25 cellular contexts compared by ENCODE assay signal in the genomic region with DNA sequence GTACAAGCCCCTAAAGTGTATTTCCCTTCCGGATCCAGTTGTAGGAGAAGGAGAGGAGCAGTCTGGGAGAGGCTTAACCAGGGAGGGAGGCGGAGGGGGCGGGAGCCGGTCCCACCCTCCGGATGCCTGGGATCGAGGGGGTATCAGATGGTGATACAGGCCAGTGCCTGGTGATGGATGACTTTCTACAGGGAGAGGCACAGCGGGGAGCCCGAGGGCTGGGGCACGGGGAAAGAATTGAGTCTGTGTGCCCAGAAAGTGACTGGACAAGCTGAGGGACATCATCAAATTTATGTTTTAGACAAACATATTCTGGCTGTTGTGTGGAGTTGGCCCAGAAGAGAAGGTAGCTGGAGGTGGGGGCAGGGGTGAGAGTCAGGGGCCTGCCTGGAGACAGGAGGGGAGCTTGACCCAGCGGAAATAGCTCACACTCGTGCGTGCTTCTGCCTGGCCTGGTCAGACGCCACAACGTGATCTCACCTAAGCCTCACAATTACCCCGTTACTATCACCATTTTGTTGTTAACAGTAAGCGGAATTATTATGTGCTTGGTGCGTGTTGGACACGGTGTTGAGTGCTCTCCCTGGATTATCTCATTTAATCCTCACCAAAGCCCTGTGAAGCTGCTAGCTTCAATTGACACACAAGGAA. TPM values are rescaled to one million over a fixed set of nuclear protein-coding genes. Genes with fewer than 3 reads are reported as not detected.
DNase-seq lines count a peak whose midpoint lies in the region; ATAC-seq, FAIRE-seq and TF ChIP-seq lines count a peak whose summit lies in the region.
"Had no signal": no experiment of that assay in that cellular context is flagged by ENCODE, and none has a peak within 500 bp of the region (broad histone marks: within the 10 kb centered on the region; RNA-seq: fewer than 3 reads in every experiment).

No MANE protein-coding gene starts in this region.

- H3K4me3 ChIP-seq in right atrium auricular region (no peak overlapping the region), heart right ventricle (no peak overlapping the region), esophagus squamous epithelium (no peak overlapping the region), neuronal stem cell (ENCODE audit: low read length in 2 of 2) (no peak overlapping the region)
- H3K4me3 ChIP-seq: left lung, SK-N-MC, uterus had no signal

- H3K27me3 ChIP-seq in right atrium auricular region (no peaks in the 10 kb centered on the region), heart right ventricle (no peaks in the 10 kb centered on the region), esophagus squamous epithelium (no peaks in the 10 kb centered on the region), neuronal stem cell (ENCODE audit: control insufficient read depth in 3 of 3, insufficient read depth in 3 of 3, low read depth in 1 of 3, low read length in 3 of 3) (no peaks in the 10 kb centered on the region)
- H3K27me3 ChIP-seq: left lung, uterus had no signal

- no peak overlapping the region for H2AFZ ChIP-seq in neuronal stem cell (ENCODE audit: low read length)

- no peaks in the 10 kb centered on the region for H3K79me1 ChIP-seq in neuronal stem cell (ENCODE audit: low read depth, low read length)

- H3K9me3 Mint-ChIP-seq in progenitor cell of endocrine pancreas (ENCODE audit: low read depth), result no peaks in the 10 kb centered on the region
- H3K9me3 Mint-ChIP-seq: H9; immature natural killer cell; T-helper 1 cell treated with Interleukin-12 subunit alpha and Interleukin-12 subunit beta and Interleukin-4 antibody, amounts not matched to agents 30 μg/mL and 1 μg/mL, for 36 hours had no signal

- H3K36me3 ChIP-seq in right atrium auricular region, result no peaks in the 10 kb centered on the region
- peaks cover 0 to 84% (median 0%) of the 10 kb centered on the region in 9 donors for H3K36me3 ChIP-seq in heart right ventricle
- H3K36me3 ChIP-seq in esophagus squamous epithelium, result peaks cover 0 to 90% (median 3%) of the 10 kb centered on the region in 3 donors
- peaks cover 0 to 2% of the 10 kb centered on the region in 2 donors for H3K36me3 ChIP-seq in neuronal stem cell (replicated peaks in 1 of 2; ENCODE audit: control insufficient read depth in 2 of 2, insufficient read depth in 2 of 2, low read length in 2 of 2)
- H3K36me3 ChIP-seq: uterus had no signal

- H3K23ac ChIP-seq in neuronal stem cell (ENCODE audit: low read depth, low read length, poor library complexity), result no peak overlapping the region

- no peak overlapping the region for H3K4ac ChIP-seq in neuronal stem cell (ENCODE audit: low read length)

- no peak overlapping the region for H3K18ac ChIP-seq in neuronal stem cell (ENCODE audit: low read length)

- H3K14ac ChIP-seq in neuronal stem cell (ENCODE audit: low read length), result no peak overlapping the region

- H3K36me3 Mint-ChIP-seq in progenitor cell of endocrine pancreas (ENCODE audit: insufficient read depth), result peaks cover 14% of the 10 kb centered on the region

- H4K8ac ChIP-seq in neuronal stem cell (ENCODE audit: low read depth, low read length), result no peak overlapping the region

- H3K9ac ChIP-seq in neuronal stem cell (ENCODE audit: low read depth, low read length, poor library complexity), result no peak overlapping the region

- TF ChIP-seq POLR2A in esophagus squamous epithelium (IDR thresholded peaks at IDR 0.05), result no peak

- no peaks in the 10 kb centered on the region for H3K4me1 Mint-ChIP-seq in progenitor cell of endocrine pancreas (ENCODE audit: low read depth)
- H3K4me1 Mint-ChIP-seq: immature natural killer cell had no signal

- no peak overlapping the region for H2AK5ac ChIP-seq in neuronal stem cell (ENCODE audit: low read depth, low read length)

- H3K4me3 Mint-ChIP-seq in progenitor cell of endocrine pancreas (ENCODE audit: low read depth), result no peak overlapping the region
- H3K4me3 Mint-ChIP-seq: H9; immature natural killer cell; T-helper 1 cell treated with Interleukin-12 subunit alpha and Interleukin-12 subunit beta and Interleukin-4 antibody, amounts not matched to agents 30 μg/mL and 1 μg/mL, for 36 hours had no signal

- no peak overlapping the region for H2BK5ac ChIP-seq in neuronal stem cell (ENCODE audit: low read length)

- no peak overlapping the region for H2BK120ac ChIP-seq in neuronal stem cell (ENCODE audit: low read depth, low read length)

- no peaks in the 10 kb centered on the region for H3K27me3 Mint-ChIP-seq in progenitor cell of endocrine pancreas

- no peak overlapping the region for H3K4me2 ChIP-seq in neuronal stem cell (ENCODE audit: insufficient read depth, low read length, poor library complexity, severe bottlenecking)

- WGBS in heart right ventricle, 2 donors, result 80 to 82% methylated on average over 18 of the region's 18 CpGs
- 69 to 80% methylated on average over 17 of the region's 18 CpGs for WGBS in esophagus squamous epithelium, 2 donors
- WGBS in neuronal stem cell (ENCODE audit: extremely low coverage in 2 of 2, insufficient read length in 2 of 2, insufficient replicate concordance in 1 of 2), 2 donors, result no CpG with 5 or more reads among the region's 18 CpGs

- H2BK15ac ChIP-seq in neuronal stem cell (ENCODE audit: low read length), result peak overlapping the region; percentile 35

- H2BK12ac ChIP-seq in neuronal stem cell (ENCODE audit: low read length), result no peak overlapping the region

- intact Hi-C loops in heart right ventricle (cut with DNase I) (no loop called here), esophagus squamous epithelium (cut with DNase I) (no loop called here)

- H3K4me1 ChIP-seq in right atrium auricular region (no peaks in the 10 kb centered on the region), heart right ventricle (peaks cover 0 to 9% (median 0%) of the 10 kb centered on the region in 9 donors), esophagus squamous epithelium (peaks cover 9 to 52% (median 27%) of the 10 kb centered on the region in 3 donors), neuronal stem cell (ENCODE audit: control insufficient read depth in 2 of 2, insufficient read depth in 1 of 2, low read depth in 1 of 2, low read length in 2 of 2) (peaks cover 0 to 4% of the 10 kb centered on the region in 2 donors)
- H3K4me1 ChIP-seq: uterus had no signal

- FAIRE-seq in urothelium cell line (lab: Jason Lieb, UNC), result peak; percentile 30

- DNase-seq in right atrium auricular region (ENCODE audit: low spot score), result peak; percentile 36
- DNase-seq in heart right ventricle, result no peak
- DNase-seq in esophagus squamous epithelium (lab: John Stamatoyannopoulos, UW), result no peak
- DNase-seq in neuronal stem cell (ENCODE audit: low spot score), result no peak
- DNase-seq in urothelium cell line (ENCODE audit: low spot score), result no peak
- no peak for DNase-seq in progenitor cell of endocrine pancreas (ENCODE audit: low spot score, unreplicated experiment)
- DNase-seq: activated CD4-positive, alpha-beta T cell treated with anti-CD3 and anti-CD28 coated beads for 4 hours; COR-L47; DMS79 treated with DMSO at 0.1 percent for 48 hours; foreskin fibroblast; immature natural killer cell; Karpas-422; left lung; midbrain; NCI-H1694; NCI-H2171 treated with DMSO at 0.1 percent for 48 hours; NCI-H526; RPMI8226; uterus had no signal

- H3K9me3 ChIP-seq in right atrium auricular region (no peaks in the 10 kb centered on the region), heart right ventricle (no peaks in the 10 kb centered on the region), esophagus squamous epithelium (no peaks in the 10 kb centered on the region), neuronal stem cell (replicated peaks in 1 of 2; ENCODE audit: control insufficient read depth in 2 of 2, insufficient read depth in 1 of 2, low read depth in 1 of 2, low read length in 2 of 2) (peaks cover 0 to 4% of the 10 kb centered on the region in 2 donors)
- H3K9me3 ChIP-seq: left lung, uterus had no signal

- H4K91ac ChIP-seq in neuronal stem cell (ENCODE audit: low read depth, low read length, poor library complexity), result no peak overlapping the region

- H3K27ac Mint-ChIP-seq in progenitor cell of endocrine pancreas, result no peak overlapping the region
- H3K27ac Mint-ChIP-seq: immature natural killer cell; T-helper 1 cell treated with Interleukin-12 subunit alpha and Interleukin-12 subunit beta and Interleukin-4 antibody, amounts not matched to agents 30 μg/mL and 1 μg/mL, for 36 hours had no signal

- no peak for ATAC-seq in heart right ventricle
- no peak for ATAC-seq in GM21576 (IDR thresholded peaks at IDR 0.05; ENCODE audit: unreplicated experiment)
- no peak for ATAC-seq in GM18867 (IDR thresholded peaks at IDR 0.05; ENCODE audit: unreplicated experiment)
- ATAC-seq: left lung had no signal

- TF ChIP-seq CTCF in right atrium auricular region (IDR thresholded peaks at IDR 0.05) (no peak), heart right ventricle (IDR thresholded peaks at IDR 0.05) (no peak), esophagus squamous epithelium (IDR thresholded peaks at IDR 0.05) (no peak), progenitor cell of endocrine pancreas (IDR thresholded peaks at IDR 0.05; ENCODE audit: unreplicated experiment) (no peak)

- no peak overlapping the region for H3K27ac ChIP-seq in right atrium auricular region
- no peak overlapping the region for H3K27ac ChIP-seq in heart right ventricle
- peak overlapping the region; percentile 30 to 77 (median 52) for H3K27ac ChIP-seq in esophagus squamous epithelium
- no peak overlapping the region for H3K27ac ChIP-seq in neuronal stem cell (replicated peaks; ENCODE audit: low read length)
- H3K27ac ChIP-seq: SK-N-MC, uterus had no signal

RNA-seq across cellular contexts. Expression of a gene that starts 42.4 kb away (rescaled TPM):
- 1 to 10 TPM; 2.8 to 5.3 TPM for total RNA-seq in right atrium auricular region
- 1 to 10 TPM; 1.4 to 8.7 (median 2.6) TPM for total RNA-seq in heart right ventricle
- 1 to 10 TPM in 1 of 2 donors, under 1 TPM in 1; 0.59 to 1.2 TPM for polyA plus RNA-seq in heart right ventricle
- total RNA-seq in esophagus squamous epithelium, result 10 to 100 TPM in 2 of 4 donors, 1 to 10 TPM in 2; 8.7 to 15.2 (median 9.8) TPM
- 0.99 TPM for polyA plus RNA-seq in neuronal stem cell (2013, experiment 1 of 2)
- 1.2 TPM for polyA plus RNA-seq in neuronal stem cell (2013, experiment 2 of 2)
- total RNA-seq in progenitor cell of endocrine pancreas, result 12.9 TPM in 2 replicates
- polyA plus RNA-seq: neural cell had no signal

RNA-seq across cellular contexts. Expression of a gene that starts 43.5 kb away (rescaled TPM):
- 10 to 100 TPM; 22.9 to 29.8 TPM for total RNA-seq in right atrium auricular region
- 10 to 100 TPM; 27.1 to 43.0 (median 35.7) TPM for total RNA-seq in heart right ventricle
- polyA plus RNA-seq in heart right ventricle, result 1 to 10 TPM; 6.7 to 7.2 TPM
- 10 to 100 TPM; 51.7 to 88.4 (median 56.9) TPM for total RNA-seq in esophagus squamous epithelium
- polyA plus RNA-seq in neuronal stem cell (2013, experiment 1 of 2), result 27.1 TPM
- polyA plus RNA-seq in neuronal stem cell (2013, experiment 2 of 2), result 26.4 TPM
- total RNA-seq in progenitor cell of endocrine pancreas, result 32.0 and 35.1 TPM in 2 replicates

Comparison
In these comparisons a context has a peak if more than half of its experiments do, and no peak if none do; other contexts are left out.
1. H3K27ac ChIP-seq: peak in esophagus squamous epithelium (4 of 4); none in right atrium auricular region (0 of 2), heart right ventricle (0 of 10) and neuronal stem cell (single experiment).